In genomic region chr15:92579486-92579885, GRCh38 we compare ENCODE assay signal across 28 cellular contexts.
"Had no signal": no experiment of that assay in that cellular context is flagged by ENCODE, and none has a peak within 500 bp of the region (broad histone marks: within the 10 kb centered on the region; RNA-seq: fewer than 3 reads in every experiment).

No MANE protein-coding gene starts in this region.

- H3K4me1 Mint-ChIP-seq: activated CD4-positive, alpha-beta T cell treated with anti-CD3 and anti-CD28 coated beads, Interleukin-2, amount 10 ng/mL, durations not matched to agents 24 days and 14 days; activated naive CD4-positive, alpha-beta T cell treated with anti-CD3 and anti-CD28 coated beads, Interleukin-2, amount 50 U/mL, for 24 hours; activated naive CD8-positive, alpha-beta T cell treated with anti-CD3 and anti-CD28 coated beads, Interleukin-2, amount 10 ng/mL, durations not matched to agents 7 days and 5 days had no signal

- H3K27ac Mint-ChIP-seq: activated CD4-positive, alpha-beta T cell treated with anti-CD3 and anti-CD28 coated beads, Interleukin-2, amount 10 ng/mL, durations not matched to agents 24 days and 14 days; activated CD8-positive, alpha-beta T cell treated with anti-CD3 and anti-CD28 coated beads for 36 hours; activated naive CD4-positive, alpha-beta T cell treated with anti-CD3 and anti-CD28 coated beads, Interleukin-2, amount 50 U/mL, for 24 hours; activated naive CD8-positive, alpha-beta T cell treated with anti-CD3 and anti-CD28 coated beads, Interleukin-2, amount 10 ng/mL, durations not matched to agents 7 days and 5 days; activated T-helper 2 cell treated with anti-CD3 and anti-CD28 coated beads, Interferon-gamma antibody, Interleukin-2, Interleukin-4, amounts not matched to agents 10 μg/mL and 5 μg/mL and 100 μg/mL, durations not matched to agents 14 hours and 24 hours and 36 hours; IgD-negative memory B cell; T-helper 1 cell treated with Interleukin-12 subunit alpha and Interleukin-12 subunit beta and Interleukin-4 antibody, amounts not matched to agents 30 μg/mL and 1 μg/mL, for 36 hours; T-helper 2 cell treated with Interferon-gamma antibody and Interleukin-4, amounts not matched to agents 5 μg/mL and 100 μg/mL, for 36 hours had no signal

- ATAC-seq: activated CD8-positive, alpha-beta T cell treated with anti-CD3 and anti-CD28 coated beads for 36 hours; Panc1 had no signal

- H3K9me3 ChIP-seq: ascending aorta, SJSA1, SK-N-SH had no signal

- H3K9me3 Mint-ChIP-seq: activated CD4-positive, alpha-beta T cell treated with anti-CD3 and anti-CD28 coated beads, Interleukin-2, amount 10 ng/mL, durations not matched to agents 24 days and 14 days; activated CD8-positive, alpha-beta T cell treated with anti-CD3 and anti-CD28 coated beads for 36 hours; activated naive CD4-positive, alpha-beta T cell treated with anti-CD3 and anti-CD28 coated beads, Interleukin-2, amount 50 U/mL, for 24 hours; activated naive CD8-positive, alpha-beta T cell treated with anti-CD3 and anti-CD28 coated beads, Interleukin-2, amount 10 ng/mL, durations not matched to agents 7 days and 5 days; activated T-helper 2 cell treated with anti-CD3 and anti-CD28 coated beads, Interferon-gamma antibody, Interleukin-2, Interleukin-4, amounts not matched to agents 10 μg/mL and 5 μg/mL and 100 μg/mL, durations not matched to agents 14 hours and 24 hours and 36 hours; IgD-negative memory B cell; T-helper 1 cell treated with Interleukin-12 subunit alpha and Interleukin-12 subunit beta and Interleukin-4 antibody, amounts not matched to agents 30 μg/mL and 1 μg/mL, for 36 hours; T-helper 2 cell treated with Interferon-gamma antibody and Interleukin-4, amounts not matched to agents 5 μg/mL and 100 μg/mL, for 36 hours had no signal

- H3K27ac ChIP-seq: ascending aorta, cardiac muscle cell, SJSA1 had no signal

- H3K27me3 Mint-ChIP-seq: activated CD8-positive, alpha-beta T cell treated with anti-CD3 and anti-CD28 coated beads for 36 hours had no signal

- H3K4me3 ChIP-seq: ascending aorta, cardiac muscle cell, SJSA1 had no signal

- H3K36me3 Mint-ChIP-seq: activated naive CD4-positive, alpha-beta T cell treated with anti-CD3 and anti-CD28 coated beads, Interleukin-2, amount 50 U/mL, for 24 hours; activated naive CD8-positive, alpha-beta T cell treated with anti-CD3 and anti-CD28 coated beads, Interleukin-2, amount 10 ng/mL, durations not matched to agents 7 days and 5 days; IgD-negative memory B cell had no signal

- H3K4me3 Mint-ChIP-seq: activated CD4-positive, alpha-beta T cell treated with anti-CD3 and anti-CD28 coated beads, Interleukin-2, amount 10 ng/mL, durations not matched to agents 24 days and 14 days; activated CD8-positive, alpha-beta T cell treated with anti-CD3 and anti-CD28 coated beads for 36 hours; activated naive CD4-positive, alpha-beta T cell treated with anti-CD3 and anti-CD28 coated beads, Interleukin-2, amount 50 U/mL, for 24 hours; activated naive CD8-positive, alpha-beta T cell treated with anti-CD3 and anti-CD28 coated beads, Interleukin-2, amount 10 ng/mL, durations not matched to agents 7 days and 5 days; IgD-negative memory B cell; T-helper 1 cell treated with Interleukin-12 subunit alpha and Interleukin-12 subunit beta and Interleukin-4 antibody, amounts not matched to agents 30 μg/mL and 1 μg/mL, for 36 hours; T-helper 2 cell treated with Interferon-gamma antibody and Interleukin-4, amounts not matched to agents 5 μg/mL and 100 μg/mL, for 36 hours had no signal

- DNase-seq: activated CD4-positive, alpha-beta T cell treated with anti-CD3 and anti-CD28 coated beads, Interleukin-2, amount 10 ng/mL, durations not matched to agents 24 days and 14 days; activated CD4-positive, alpha-beta T cell treated with anti-CD3 and anti-CD28 coated beads, Interleukin-2, amount 50 U/mL, for 4 hours; activated CD8-positive, alpha-beta T cell treated with anti-CD3 and anti-CD28 coated beads for 36 hours; activated gamma-delta T cell; activated naive CD4-positive, alpha-beta T cell treated with Interleukin-2 at 50 U/mL for 16 hours; activated naive CD8-positive, alpha-beta T cell treated with anti-CD3 and anti-CD28 coated beads, Interleukin-2, amount 10 ng/mL, durations not matched to agents 7 days and 5 days; activated T-cell treated with anti-CD3 and anti-CD28 coated beads, Interleukin-2, amount 50 U/mL, for 1 hour; amygdala; Karpas-422; KBM-7; NCI-H1048; NCI-H1105 treated with DMSO at 0.1 percent for 48 hours; NCI-H1436 treated with DMSO at 0.1 percent for 48 hours; NCI-H1694 treated with DMSO at 0.1 percent for 48 hours; NCI-H2029; NCI-H345; NCI-H524 treated with DMSO at 0.1 percent for 48 hours; SHP77 treated with DMSO at 0.1 percent for 48 hours; SK-N-SH had no signal

- H3K4me1 ChIP-seq: ascending aorta, SJSA1 had no signal

- H3K36me3 ChIP-seq: ascending aorta, cardiac muscle cell, SJSA1 had no signal

- H3K27me3 ChIP-seq: ascending aorta, cardiac muscle cell had no signal
